In the genomic region with DNA sequence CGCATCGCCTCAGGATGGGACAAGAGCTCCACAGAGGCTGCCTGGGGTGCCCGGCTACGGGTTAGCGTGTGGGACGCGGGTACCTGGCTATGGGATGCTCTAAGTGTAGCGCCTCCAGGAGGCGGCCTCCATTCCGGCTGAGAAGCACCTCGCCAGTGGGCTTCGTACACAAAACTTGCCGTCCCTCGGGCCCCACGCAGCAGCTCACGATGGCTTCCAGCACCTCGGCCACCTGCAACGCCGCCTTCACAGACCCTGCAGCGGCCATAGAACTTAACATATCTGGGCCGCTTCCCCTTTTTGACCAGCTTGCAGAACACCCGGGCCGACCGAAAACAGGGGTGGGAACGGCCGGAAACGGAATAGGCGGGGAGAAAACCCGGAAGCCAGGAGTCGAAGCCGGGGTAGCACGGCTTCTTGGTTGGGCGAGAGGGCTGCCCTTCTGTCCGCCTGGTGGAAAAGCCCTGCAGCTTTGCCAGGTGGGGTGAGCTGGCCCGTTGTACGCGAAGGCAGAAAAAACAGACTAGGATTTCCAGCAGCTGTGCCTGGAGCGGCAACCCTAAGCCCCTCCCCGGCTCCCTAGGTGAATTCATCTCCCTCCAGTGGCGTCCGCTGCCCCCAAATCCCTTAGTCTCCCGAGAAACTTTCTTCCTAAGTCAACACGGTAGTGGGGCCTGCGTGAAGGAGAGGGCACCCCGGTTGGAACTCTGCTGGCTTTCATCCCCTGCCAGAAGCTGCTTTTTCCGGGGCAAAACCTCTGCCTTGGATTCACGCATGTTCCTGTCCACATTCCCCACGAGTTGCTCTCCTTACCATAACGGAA, we compare ENCODE assay signal across 1 cellular context.
A peak's percentile ranks its signal among the peaks of the same experiment; 100 is the strongest.
TF ChIP-seq lines count a peak whose summit lies in the region.

A gene (minus strand): TSS at position 337 of the 823 bp plus-strand sequence. CDS start 57 bp downstream, at position 280.

TF ChIP-seq in K562, 482 proteins besides CTCF, POLR2A, EP300 and RAD21 (continued from another document and continues in another):
- TF ChIP-seq, protein P1, sequence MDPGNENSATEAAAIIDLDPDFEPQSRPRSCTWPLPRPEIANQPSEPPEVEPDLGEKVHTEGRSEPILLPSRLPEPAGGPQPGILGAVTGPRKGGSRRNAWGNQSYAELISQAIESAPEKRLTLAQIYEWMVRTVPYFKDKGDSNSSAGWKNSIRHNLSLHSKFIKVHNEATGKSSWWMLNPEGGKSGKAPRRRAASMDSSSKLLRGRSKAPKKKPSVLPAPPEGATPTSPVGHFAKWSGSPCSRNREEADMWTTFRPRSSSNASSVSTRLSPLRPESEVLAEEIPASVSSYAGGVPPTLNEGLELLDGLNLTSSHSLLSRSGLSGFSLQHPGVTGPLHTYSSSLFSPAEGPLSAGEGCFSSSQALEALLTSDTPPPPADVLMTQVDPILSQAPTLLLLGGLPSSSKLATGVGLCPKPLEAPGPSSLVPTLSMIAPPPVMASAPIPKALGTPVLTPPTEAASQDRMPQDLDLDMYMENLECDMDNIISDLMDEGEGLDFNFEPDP (CRISPR knock-in tag; IDR thresholded peaks at IDR 0.05): no peak
- TF ChIP-seq STAT5A (IDR thresholded peaks at IDR 0.05; ENCODE audit: borderline replicate concordance, low read length) (no peak), SNIP1 (IDR thresholded peaks at IDR 0.05; ENCODE audit: low read depth) (no peak), SMAD3 (CRISPR knock-in tag; conservative IDR thresholded peaks at IDR 0.05) (no peak), E2F3 (CRISPR knock-in tag; IDR thresholded peaks at IDR 0.05) (no peak), TRIM28 (IDR thresholded peaks at IDR 0.05) (no peak; the same call in 1 of the 2 replicates), HNRNPL (IDR thresholded peaks at IDR 0.05; ENCODE audit: low read depth, low read length) (no peak), ASH1L (IDR thresholded peaks at IDR 0.05; ENCODE audit: borderline replicate concordance, low read depth, partially characterized antibody) (no peak), PURB (CRISPR knock-in tag; IDR thresholded peaks at IDR 0.05; ENCODE audit: low read depth) (no peak), DMBX1 (CRISPR knock-in tag; IDR thresholded peaks at IDR 0.05; ENCODE audit: borderline replicate concordance) (no peak), FOXP1 (CRISPR knock-in tag; IDR thresholded peaks at IDR 0.05) (peak; percentile 50), ZNF3 (CRISPR knock-in tag; IDR thresholded peaks at IDR 0.05) (no peak), L3MBTL2 (IDR thresholded peaks at IDR 0.05) (peak; percentile 89), CSDE1 (IDR thresholded peaks at IDR 0.05) (no peak), FOXM1 (IDR thresholded peaks at IDR 0.05; ENCODE audit: low read depth) (no peak), FOXM1 (CRISPR knock-in tag; IDR thresholded peaks at IDR 0.05; ENCODE audit: low read depth) (no peak), BRCA1 (IDR thresholded peaks at IDR 0.05) (no peak), BRCA1 (CRISPR knock-in tag; IDR thresholded peaks at IDR 0.05) (no peak), CEBPG (CRISPR knock-in tag; IDR thresholded peaks at IDR 0.05) (no peak), CEBPG (tag; conservative IDR thresholded peaks at IDR 0.05 in 1 of 2, IDR thresholded peaks at IDR 0.05 in 1 of 2) (no peak), POLR2B (IDR thresholded peaks at IDR 0.05; ENCODE audit: low read depth, partially characterized antibody) (peak; percentile 56), BRD4 (IDR thresholded peaks at IDR 0.05) (peak; percentile 43), ZSCAN32 (CRISPR knock-in tag; IDR thresholded peaks at IDR 0.05) (no peak), CBX1 (IDR thresholded peaks at IDR 0.05; ENCODE audit: low read depth) (peak; percentile 70; the same call in 1 of the 2 replicates), ETV5 (CRISPR knock-in tag; IDR thresholded peaks at IDR 0.05; ENCODE audit: low read depth) (peak; percentile 66; the same call in 1 of the 2 replicates)
- TF ChIP-seq, protein P2, sequence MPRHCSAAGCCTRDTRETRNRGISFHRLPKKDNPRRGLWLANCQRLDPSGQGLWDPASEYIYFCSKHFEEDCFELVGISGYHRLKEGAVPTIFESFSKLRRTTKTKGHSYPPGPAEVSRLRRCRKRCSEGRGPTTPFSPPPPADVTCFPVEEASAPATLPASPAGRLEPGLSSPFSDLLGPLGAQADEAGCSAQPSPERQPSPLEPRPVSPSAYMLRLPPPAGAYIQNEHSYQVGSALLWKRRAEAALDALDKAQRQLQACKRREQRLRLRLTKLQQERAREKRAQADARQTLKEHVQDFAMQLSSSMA (CRISPR knock-in tag; IDR thresholded peaks at IDR 0.05): no peak
- TF ChIP-seq, protein P3, sequence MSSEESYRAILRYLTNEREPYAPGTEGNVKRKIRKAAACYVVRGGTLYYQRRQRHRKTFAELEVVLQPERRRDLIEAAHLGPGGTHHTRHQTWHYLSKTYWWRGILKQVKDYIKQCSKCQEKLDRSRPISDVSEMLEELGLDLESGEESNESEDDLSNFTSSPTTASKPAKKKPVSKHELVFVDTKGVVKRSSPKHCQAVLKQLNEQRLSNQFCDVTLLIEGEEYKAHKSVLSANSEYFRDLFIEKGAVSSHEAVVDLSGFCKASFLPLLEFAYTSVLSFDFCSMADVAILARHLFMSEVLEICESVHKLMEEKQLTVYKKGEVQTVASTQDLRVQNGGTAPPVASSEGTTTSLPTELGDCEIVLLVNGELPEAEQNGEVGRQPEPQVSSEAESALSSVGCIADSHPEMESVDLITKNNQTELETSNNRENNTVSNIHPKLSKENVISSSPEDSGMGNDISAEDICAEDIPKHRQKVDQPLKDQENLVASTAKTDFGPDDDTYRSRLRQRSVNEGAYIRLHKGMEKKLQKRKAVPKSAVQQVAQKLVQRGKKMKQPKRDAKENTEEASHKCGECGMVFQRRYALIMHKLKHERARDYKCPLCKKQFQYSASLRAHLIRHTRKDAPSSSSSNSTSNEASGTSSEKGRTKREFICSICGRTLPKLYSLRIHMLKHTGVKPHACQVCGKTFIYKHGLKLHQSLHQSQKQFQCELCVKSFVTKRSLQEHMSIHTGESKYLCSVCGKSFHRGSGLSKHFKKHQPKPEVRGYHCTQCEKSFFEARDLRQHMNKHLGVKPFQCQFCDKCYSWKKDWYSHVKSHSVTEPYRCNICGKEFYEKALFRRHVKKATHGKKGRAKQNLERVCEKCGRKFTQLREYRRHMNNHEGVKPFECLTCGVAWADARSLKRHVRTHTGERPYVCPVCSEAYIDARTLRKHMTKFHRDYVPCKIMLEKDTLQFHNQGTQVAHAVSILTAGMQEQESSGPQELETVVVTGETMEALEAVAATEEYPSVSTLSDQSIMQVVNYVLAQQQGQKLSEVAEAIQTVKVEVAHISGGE (CRISPR knock-in tag; IDR thresholded peaks at IDR 0.05): peak; percentile 85 to 98 (median 97)
- TF ChIP-seq, protein P4, sequence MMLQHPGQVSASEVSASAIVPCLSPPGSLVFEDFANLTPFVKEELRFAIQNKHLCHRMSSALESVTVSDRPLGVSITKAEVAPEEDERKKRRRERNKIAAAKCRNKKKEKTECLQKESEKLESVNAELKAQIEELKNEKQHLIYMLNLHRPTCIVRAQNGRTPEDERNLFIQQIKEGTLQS (IDR thresholded peaks at IDR 0.05): no peak
- TF ChIP-seq, protein P4 (CRISPR knock-in tag; conservative IDR thresholded peaks at IDR 0.05): no peak
- TF ChIP-seq, protein P5, sequence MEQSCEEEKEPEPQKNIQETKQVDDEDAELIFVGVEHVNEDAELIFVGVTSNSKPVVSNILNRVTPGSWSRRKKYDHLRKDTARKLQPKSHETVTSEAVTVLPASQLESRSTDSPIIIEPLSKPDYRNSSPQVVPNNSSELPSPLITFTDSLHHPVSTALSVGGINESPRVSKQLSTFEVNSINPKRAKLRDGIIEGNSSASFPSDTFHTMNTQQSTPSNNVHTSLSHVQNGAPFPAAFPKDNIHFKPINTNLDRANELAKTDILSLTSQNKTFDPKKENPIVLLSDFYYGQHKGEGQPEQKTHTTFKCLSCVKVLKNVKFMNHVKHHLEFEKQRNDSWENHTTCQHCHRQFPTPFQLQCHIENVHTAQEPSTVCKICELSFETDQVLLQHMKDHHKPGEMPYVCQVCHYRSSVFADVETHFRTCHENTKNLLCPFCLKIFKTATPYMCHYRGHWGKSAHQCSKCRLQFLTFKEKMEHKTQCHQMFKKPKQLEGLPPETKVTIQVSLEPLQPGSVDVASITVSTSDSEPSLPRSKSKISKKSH (CRISPR knock-in tag; IDR thresholded peaks at IDR 0.05): no peak
- TF ChIP-seq, protein P6, sequence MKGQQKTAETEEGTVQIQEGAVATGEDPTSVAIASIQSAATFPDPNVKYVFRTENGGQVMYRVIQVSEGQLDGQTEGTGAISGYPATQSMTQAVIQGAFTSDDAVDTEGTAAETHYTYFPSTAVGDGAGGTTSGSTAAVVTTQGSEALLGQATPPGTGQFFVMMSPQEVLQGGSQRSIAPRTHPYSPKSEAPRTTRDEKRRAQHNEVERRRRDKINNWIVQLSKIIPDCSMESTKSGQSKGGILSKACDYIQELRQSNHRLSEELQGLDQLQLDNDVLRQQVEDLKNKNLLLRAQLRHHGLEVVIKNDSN (CRISPR knock-in tag; IDR thresholded peaks at IDR 0.05): no peak
- TF ChIP-seq, protein P7, sequence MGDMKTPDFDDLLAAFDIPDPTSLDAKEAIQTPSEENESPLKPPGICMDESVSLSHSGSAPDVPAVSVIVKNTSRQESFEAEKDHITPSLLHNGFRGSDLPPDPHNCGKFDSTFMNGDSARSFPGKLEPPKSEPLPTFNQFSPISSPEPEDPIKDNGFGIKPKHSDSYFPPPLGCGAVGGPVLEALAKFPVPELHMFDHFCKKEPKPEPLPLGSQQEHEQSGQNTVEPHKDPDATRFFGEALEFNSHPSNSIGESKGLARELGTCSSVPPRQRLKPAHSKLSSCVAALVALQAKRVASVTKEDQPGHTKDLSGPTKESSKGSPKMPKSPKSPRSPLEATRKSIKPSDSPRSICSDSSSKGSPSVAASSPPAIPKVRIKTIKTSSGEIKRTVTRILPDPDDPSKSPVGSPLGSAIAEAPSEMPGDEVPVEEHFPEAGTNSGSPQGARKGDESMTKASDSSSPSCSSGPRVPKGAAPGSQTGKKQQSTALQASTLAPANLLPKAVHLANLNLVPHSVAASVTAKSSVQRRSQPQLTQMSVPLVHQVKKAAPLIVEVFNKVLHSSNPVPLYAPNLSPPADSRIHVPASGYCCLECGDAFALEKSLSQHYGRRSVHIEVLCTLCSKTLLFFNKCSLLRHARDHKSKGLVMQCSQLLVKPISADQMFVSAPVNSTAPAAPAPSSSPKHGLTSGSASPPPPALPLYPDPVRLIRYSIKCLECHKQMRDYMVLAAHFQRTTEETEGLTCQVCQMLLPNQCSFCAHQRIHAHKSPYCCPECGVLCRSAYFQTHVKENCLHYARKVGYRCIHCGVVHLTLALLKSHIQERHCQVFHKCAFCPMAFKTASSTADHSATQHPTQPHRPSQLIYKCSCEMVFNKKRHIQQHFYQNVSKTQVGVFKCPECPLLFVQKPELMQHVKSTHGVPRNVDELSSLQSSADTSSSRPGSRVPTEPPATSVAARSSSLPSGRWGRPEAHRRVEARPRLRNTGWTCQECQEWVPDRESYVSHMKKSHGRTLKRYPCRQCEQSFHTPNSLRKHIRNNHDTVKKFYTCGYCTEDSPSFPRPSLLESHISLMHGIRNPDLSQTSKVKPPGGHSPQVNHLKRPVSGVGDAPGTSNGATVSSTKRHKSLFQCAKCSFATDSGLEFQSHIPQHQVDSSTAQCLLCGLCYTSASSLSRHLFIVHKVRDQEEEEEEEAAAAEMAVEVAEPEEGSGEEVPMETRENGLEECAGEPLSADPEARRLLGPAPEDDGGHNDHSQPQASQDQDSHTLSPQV (IDR thresholded peaks at IDR 0.05): peak; percentile 50; the same call in 1 of the 2 replicates
- TF ChIP-seq, protein P8, sequence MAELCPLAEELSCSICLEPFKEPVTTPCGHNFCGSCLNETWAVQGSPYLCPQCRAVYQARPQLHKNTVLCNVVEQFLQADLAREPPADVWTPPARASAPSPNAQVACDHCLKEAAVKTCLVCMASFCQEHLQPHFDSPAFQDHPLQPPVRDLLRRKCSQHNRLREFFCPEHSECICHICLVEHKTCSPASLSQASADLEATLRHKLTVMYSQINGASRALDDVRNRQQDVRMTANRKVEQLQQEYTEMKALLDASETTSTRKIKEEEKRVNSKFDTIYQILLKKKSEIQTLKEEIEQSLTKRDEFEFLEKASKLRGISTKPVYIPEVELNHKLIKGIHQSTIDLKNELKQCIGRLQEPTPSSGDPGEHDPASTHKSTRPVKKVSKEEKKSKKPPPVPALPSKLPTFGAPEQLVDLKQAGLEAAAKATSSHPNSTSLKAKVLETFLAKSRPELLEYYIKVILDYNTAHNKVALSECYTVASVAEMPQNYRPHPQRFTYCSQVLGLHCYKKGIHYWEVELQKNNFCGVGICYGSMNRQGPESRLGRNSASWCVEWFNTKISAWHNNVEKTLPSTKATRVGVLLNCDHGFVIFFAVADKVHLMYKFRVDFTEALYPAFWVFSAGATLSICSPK (IDR thresholded peaks at IDR 0.05; ENCODE audit: borderline replicate concordance): no peak
- TF ChIP-seq, protein P9, sequence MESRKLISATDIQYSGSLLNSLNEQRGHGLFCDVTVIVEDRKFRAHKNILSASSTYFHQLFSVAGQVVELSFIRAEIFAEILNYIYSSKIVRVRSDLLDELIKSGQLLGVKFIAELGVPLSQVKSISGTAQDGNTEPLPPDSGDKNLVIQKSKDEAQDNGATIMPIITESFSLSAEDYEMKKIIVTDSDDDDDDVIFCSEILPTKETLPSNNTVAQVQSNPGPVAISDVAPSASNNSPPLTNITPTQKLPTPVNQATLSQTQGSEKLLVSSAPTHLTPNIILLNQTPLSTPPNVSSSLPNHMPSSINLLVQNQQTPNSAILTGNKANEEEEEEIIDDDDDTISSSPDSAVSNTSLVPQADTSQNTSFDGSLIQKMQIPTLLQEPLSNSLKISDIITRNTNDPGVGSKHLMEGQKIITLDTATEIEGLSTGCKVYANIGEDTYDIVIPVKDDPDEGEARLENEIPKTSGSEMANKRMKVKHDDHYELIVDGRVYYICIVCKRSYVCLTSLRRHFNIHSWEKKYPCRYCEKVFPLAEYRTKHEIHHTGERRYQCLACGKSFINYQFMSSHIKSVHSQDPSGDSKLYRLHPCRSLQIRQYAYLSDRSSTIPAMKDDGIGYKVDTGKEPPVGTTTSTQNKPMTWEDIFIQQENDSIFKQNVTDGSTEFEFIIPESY (CRISPR knock-in tag; IDR thresholded peaks at IDR 0.05): 0 out of 2 replicates have a peak, but pooled peaks have one; percentile 33
